In genomic region chr17:56595831-56596740, GRCh38 we compare ENCODE assay signal across 8 cellular contexts. TPM values are rescaled to one million over a fixed set of nuclear protein-coding genes. Genes with fewer than 3 reads are reported as not detected.
A peak's percentile ranks its signal among the peaks of the same experiment; 100 is the strongest.
DNase-seq lines count a peak whose midpoint lies in the region; ATAC-seq and TF ChIP-seq lines count a peak whose summit lies in the region.

No MANE protein-coding gene starts in this region.

- peak overlapping the region; percentile 79 for H3K9ac ChIP-seq in Loucy (ENCODE audit: low read depth, low read length, poor library complexity, severe bottlenecking)

- H3K4me1 ChIP-seq in Caco-2, result peaks cover 24% of the 10 kb centered on the region
- peaks cover 18% of the 10 kb centered on the region for H3K4me1 ChIP-seq in Loucy (ENCODE audit: insufficient read depth, low read length, poor library complexity, severe bottlenecking)
- peaks cover 11% of the 10 kb centered on the region in 2 donors for H3K4me1 ChIP-seq in breast epithelium

- H3K4me2 ChIP-seq in Loucy (ENCODE audit: low read depth, low read length, poor library complexity, severe bottlenecking), result peak overlapping the region; percentile 99

- H3K27me3 Mint-ChIP-seq in Caco-2 (ENCODE audit: insufficient read depth, unreplicated experiment), result peaks cover 38% of the 10 kb centered on the region
- H3K27me3 Mint-ChIP-seq in neural crest cell (ENCODE audit: low read depth), result peaks cover 67% of the 10 kb centered on the region

- POLR2A ChIA-PET in Caco-2 (lab: Charles Lee), result no interaction called here

- H3K27ac Mint-ChIP-seq in Caco-2 (ENCODE audit: unreplicated experiment) (no peak overlapping the region), neural crest cell (ENCODE audit: unreplicated experiment) (no peak overlapping the region)

- H3K9me3 Mint-ChIP-seq in Caco-2 (ENCODE audit: unreplicated experiment) (no peaks in the 10 kb centered on the region), neural crest cell (no peaks in the 10 kb centered on the region)

- DNase-seq in Caco-2 (no peak), breast epithelium (ENCODE audit: low spot score in 2 of 2) (no peak), neural crest cell (ENCODE audit: low read depth, low spot score) (peak; percentile 30), DMS79 treated with DMSO at 0.1 percent for 48 hours (lab: John Stamatoyannopoulos, UW) (no peak), NCI-H226 (no peak), T1000 (lab: John Stamatoyannopoulos, UW) (no peak)

- H3K4me3 Mint-ChIP-seq in Caco-2 (ENCODE audit: unreplicated experiment), result peak overlapping the region; percentile 74
- H3K4me3 Mint-ChIP-seq in neural crest cell, result peak overlapping the region; percentile 88

- no peak for TF ChIP-seq POLR2A in breast epithelium (IDR thresholded peaks at IDR 0.05)

- no peak overlapping the region for H3K4me3 ChIP-seq in Caco-2 (ENCODE audit: low read depth, low read length)
- peak overlapping the region; percentile 87 for H3K4me3 ChIP-seq in Loucy (ENCODE audit: low read length, poor library complexity, severe bottlenecking)
- peak overlapping the region in 2 of 3 donors; percentile 61 to 62 for H3K4me3 ChIP-seq in breast epithelium

- H3K9me3 ChIP-seq in Caco-2, result no peaks in the 10 kb centered on the region
- no peaks in the 10 kb centered on the region for H3K9me3 ChIP-seq in Loucy (ENCODE audit: insufficient read depth, low read depth, low read length)
- no peaks in the 10 kb centered on the region for H3K9me3 ChIP-seq in breast epithelium

- no peaks in the 10 kb centered on the region for H4K20me1 ChIP-seq in Loucy (ENCODE audit: insufficient read depth, low read length, poor library complexity, severe bottlenecking)

- H3K36me3 ChIP-seq in Caco-2 (ENCODE audit: control insufficient read depth, insufficient read depth, low read length) (no peaks in the 10 kb centered on the region), Loucy (ENCODE audit: insufficient read depth, low read length) (no peaks in the 10 kb centered on the region), breast epithelium (no peaks in the 10 kb centered on the region)

- H3K27ac ChIP-seq in breast epithelium, result peak overlapping the region in 1 of 2 donors; percentile 43

- no peaks in the 10 kb centered on the region for H3K9me2 ChIP-seq in Loucy (replicated peaks; ENCODE audit: low read depth, low read length)

- TF ChIP-seq CTCF in Caco-2 (IDR thresholded peaks at IDR 0.05; ENCODE audit: insufficient read depth in 1 of 2, low read depth in 1 of 2, low read length in 1 of 2, severe bottlenecking in 1 of 2, unreplicated experiment in 1 of 2) (no peak), Loucy (conservative IDR thresholded peaks at IDR 0.05; ENCODE audit: low read length) (no peak), breast epithelium (IDR thresholded peaks at IDR 0.05) (no peak), neural crest cell (conservative IDR thresholded peaks at IDR 0.05) (no peak)

- CTCF ChIA-PET in Caco-2 (lab: Charles Lee), result interaction anchor here (0.6 to 1.6 kb wide), 3 partner anchors 12 to 120 kb away, joined by 3 to 6 read pairs (median 4); no protein-coding TSS in a partner anchor

- no TSS peak for BruUV-seq in Caco-2 (replicated peaks; lab: Mats Ljungman, UMichigan)

- H2AFZ ChIP-seq in Loucy (ENCODE audit: low read length), result peak overlapping the region; percentile 77

- peaks cover 9% of the 10 kb centered on the region for H3K27me3 ChIP-seq in Caco-2 (replicated peaks; ENCODE audit: control insufficient read depth, insufficient read depth, low read length)
- H3K27me3 ChIP-seq in Loucy (ENCODE audit: insufficient read depth, low read length, poor library complexity, severe bottlenecking), result no peaks in the 10 kb centered on the region
- peaks cover 0 to 55% of the 10 kb centered on the region in 2 donors for H3K27me3 ChIP-seq in breast epithelium

- no peak for ATAC-seq in HG02885 (IDR thresholded peaks at IDR 0.05; ENCODE audit: poor library complexity, unreplicated experiment)

- H3F3A ChIP-seq in Loucy (ENCODE audit: low read depth), result no peaks in the 10 kb centered on the region

- peaks cover 29% of the 10 kb centered on the region for H3K79me2 ChIP-seq in Loucy (ENCODE audit: insufficient read depth, low read length)

- H3K36me3 Mint-ChIP-seq in Caco-2 (ENCODE audit: insufficient read depth, unreplicated experiment) (no peaks in the 10 kb centered on the region), neural crest cell (ENCODE audit: low read depth) (no peaks in the 10 kb centered on the region)

- intact Hi-C loops in Caco-2 (cut with micrococcal nuclease; ENCODE audit: unreplicated experiment), result no loop called here
- intact Hi-C loops in breast epithelium (cut with DNase I; ENCODE audit: low total_unique reads), result no loop called here

- no peaks in the 10 kb centered on the region for H3K4me1 Mint-ChIP-seq in Caco-2 (ENCODE audit: low read depth, unreplicated experiment)
- H3K4me1 Mint-ChIP-seq in neural crest cell, result peaks cover 22% of the 10 kb centered on the region

RNA-seq across cellular contexts. Expression of gene NOG, which starts 2.6 kb away (rescaled TPM):
- total RNA-seq in Caco-2 (2022) (0.28 and 0.32 TPM in 2 replicates), breast epithelium (1 to 10 TPM in 1 of 3 donors, under 1 TPM in 2; 0.48 to 1.6 (median 0.88) TPM), neural crest cell (0.50 and 0.65 TPM in 2 replicates)
